8 cellular contexts compared by ENCODE assay signal in the genomic region with DNA sequence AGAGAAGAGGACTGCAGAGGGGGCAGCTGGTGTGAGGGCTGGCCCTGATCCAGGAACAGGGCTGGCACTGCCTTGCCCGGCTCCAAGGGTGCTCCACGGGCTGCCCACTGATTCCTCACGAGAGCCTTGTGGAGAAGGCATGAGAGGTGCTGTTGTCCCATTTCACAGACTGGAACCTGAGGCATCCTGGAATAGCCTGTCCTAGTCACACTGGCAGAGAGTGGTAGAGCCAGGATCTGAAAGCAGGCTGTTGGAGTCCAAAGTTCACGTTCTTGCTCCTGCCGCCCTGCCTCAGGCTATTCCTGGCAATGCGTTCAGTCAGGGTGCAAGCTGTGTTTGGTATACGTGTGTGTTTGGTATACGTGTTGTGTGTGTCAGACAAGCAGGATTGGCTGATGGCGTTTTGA. TPM values are rescaled to one million over a fixed set of nuclear protein-coding genes. Genes with fewer than 3 reads are reported as not detected.
DNase-seq lines count a peak whose midpoint lies in the region; ATAC-seq and TF ChIP-seq lines count a peak whose summit lies in the region.

No MANE protein-coding gene starts in this region.

- no peak overlapping the region for H4K91ac ChIP-seq in neuronal stem cell (ENCODE audit: low read depth, low read length, poor library complexity)

- no peak overlapping the region for H3K18ac ChIP-seq in neuronal stem cell (ENCODE audit: low read length)

- no peak overlapping the region for H2BK120ac ChIP-seq in neuronal stem cell (ENCODE audit: low read depth, low read length)

- no peak overlapping the region for H4K8ac ChIP-seq in neuronal stem cell (ENCODE audit: low read depth, low read length)

- no peak overlapping the region for H3K27ac ChIP-seq in DND-41 (ENCODE audit: low read length)
- H3K27ac ChIP-seq in coronary artery, result no peak overlapping the region
- no peak overlapping the region for H3K27ac ChIP-seq in neuronal stem cell (replicated peaks; ENCODE audit: low read length)
- no peak overlapping the region for H3K27ac ChIP-seq in testis

- no CpG with 5 or more reads among the region's 9 CpGs for WGBS in neuronal stem cell (ENCODE audit: extremely low coverage in 2 of 2, insufficient read length in 2 of 2, insufficient replicate concordance in 1 of 2), 2 donors
- 75 to 77% methylated on average over 6 to 9 of the region's 9 CpGs for WGBS in testis, 2 donors

- no peak overlapping the region for H3K14ac ChIP-seq in neuronal stem cell (ENCODE audit: low read length)

- intact Hi-C loops in testis (cut with DNase I; ENCODE audit: low total_unique reads), result no loop called here

- peaks cover 61% of the 10 kb centered on the region for H3K36me3 ChIP-seq in DND-41 (ENCODE audit: insufficient read depth, low read length)
- H3K36me3 ChIP-seq in NT2/D1 (ENCODE audit: insufficient read depth, insufficient read length, low read length), result peaks cover 72% of the 10 kb centered on the region
- H3K36me3 ChIP-seq in neuronal stem cell (replicated peaks in 1 of 2; ENCODE audit: control insufficient read depth in 2 of 2, insufficient read depth in 2 of 2, low read length in 2 of 2), result peaks cover 48 to 69% of the 10 kb centered on the region in 2 donors
- H3K36me3 ChIP-seq in testis (ENCODE audit: low read depth, missing control alignments), result no peaks in the 10 kb centered on the region

- H2BK5ac ChIP-seq in neuronal stem cell (ENCODE audit: low read length), result no peak overlapping the region

- H4K20me1 ChIP-seq in DND-41 (ENCODE audit: insufficient read depth, low read length), result peaks cover 38% of the 10 kb centered on the region

- H3K4me2 ChIP-seq in DND-41 (ENCODE audit: insufficient read depth, low read length) (peak overlapping the region; percentile 94), neuronal stem cell (ENCODE audit: insufficient read depth, low read length, poor library complexity, severe bottlenecking) (no peak overlapping the region)

- no peak for ATAC-seq in DND-41 (ENCODE audit: insufficient read depth, low read depth)

- no peak overlapping the region for H2BK12ac ChIP-seq in neuronal stem cell (ENCODE audit: low read length)

- H3K79me1 ChIP-seq in neuronal stem cell (ENCODE audit: low read depth, low read length), result peaks cover 36% of the 10 kb centered on the region

- peak overlapping the region; percentile 68; the same call in 1 of the 2 replicates for H3K9ac ChIP-seq in DND-41 (ENCODE audit: low read depth, low read length)
- peak overlapping the region; percentile 85 for H3K9ac ChIP-seq in NT2/D1 (ENCODE audit: insufficient read length, low read depth)
- peak overlapping the region; percentile 45 for H3K9ac ChIP-seq in neuronal stem cell (ENCODE audit: low read depth, low read length, poor library complexity)

- H3K4me3 ChIP-seq in DND-41 (ENCODE audit: low read depth in 1 of 2, low read length in 2 of 2) (peak overlapping the region in 1 of 2 experiments; percentile 96; a peak in 2 of 4 replicates), NT2/D1 (ENCODE audit: insufficient read length, low read depth) (no peak overlapping the region), coronary artery (peak overlapping the region; percentile 0), neuronal stem cell (ENCODE audit: low read length in 2 of 2) (peak overlapping the region in 1 of 2 donors; percentile 22), testis (no peak overlapping the region)

- H3K4ac ChIP-seq in neuronal stem cell (ENCODE audit: low read length), result no peak overlapping the region

- no peak overlapping the region for H2AK5ac ChIP-seq in neuronal stem cell (ENCODE audit: low read depth, low read length)

- H3K27me3 ChIP-seq in DND-41 (ENCODE audit: insufficient read depth, low read length, poor library complexity) (no peaks in the 10 kb centered on the region), NT2/D1 (ENCODE audit: insufficient read depth, insufficient read length) (no peaks in the 10 kb centered on the region), neuronal stem cell (ENCODE audit: control insufficient read depth in 3 of 3, insufficient read depth in 3 of 3, low read depth in 1 of 3, low read length in 3 of 3) (no peaks in the 10 kb centered on the region), testis (no peaks in the 10 kb centered on the region)

- H3K9me3 ChIP-seq in DND-41 (ENCODE audit: insufficient read depth, low read length, severe bottlenecking) (no peaks in the 10 kb centered on the region), NT2/D1 (ENCODE audit: insufficient read depth, low read length) (no peaks in the 10 kb centered on the region), neuronal stem cell (replicated peaks in 1 of 2; ENCODE audit: control insufficient read depth in 2 of 2, insufficient read depth in 1 of 2, low read depth in 1 of 2, low read length in 2 of 2) (peaks cover 0 to 2% of the 10 kb centered on the region in 2 donors), testis (no peaks in the 10 kb centered on the region)

- H3K4me1 ChIP-seq in DND-41 (ENCODE audit: insufficient read depth, low read length), result peaks cover 34% of the 10 kb centered on the region
- H3K4me1 ChIP-seq in NT2/D1 (ENCODE audit: insufficient read depth, insufficient read length), result peaks cover 4% of the 10 kb centered on the region
- H3K4me1 ChIP-seq in neuronal stem cell (ENCODE audit: control insufficient read depth in 2 of 2, insufficient read depth in 1 of 2, low read depth in 1 of 2, low read length in 2 of 2), result peaks cover 11 to 13% of the 10 kb centered on the region in 2 donors
- peaks cover 25% of the 10 kb centered on the region for H3K4me1 ChIP-seq in testis

- H2BK15ac ChIP-seq in neuronal stem cell (ENCODE audit: low read length), result no peak overlapping the region

- no peak for DNase-seq in DND-41
- DNase-seq in NT2/D1 (ENCODE audit: low read depth, low spot score), result no peak
- no peak for DNase-seq in coronary artery (ENCODE audit: low spot score)
- no peak for DNase-seq in neuronal stem cell (ENCODE audit: low spot score)
- DNase-seq in testis, result no peak
- DNase-seq in central memory CD4-positive, alpha-beta T cell, result no peak
- no peak for DNase-seq in NCI-H446 treated with DMSO at 0.1 percent for 48 hours (lab: John Stamatoyannopoulos, UW)
- no peak for DNase-seq in AG08395 (ENCODE audit: low spot score)

- H2AFZ ChIP-seq in DND-41 (ENCODE audit: low read depth, low read length) (no peak overlapping the region), neuronal stem cell (ENCODE audit: low read length) (no peak overlapping the region)

- H3K79me2 ChIP-seq in DND-41 (ENCODE audit: insufficient read depth, low read length), result peaks cover 66% of the 10 kb centered on the region

- no peak for TF ChIP-seq POLR2A in testis (IDR thresholded peaks at IDR 0.05)

- no peak overlapping the region for H3K23ac ChIP-seq in neuronal stem cell (ENCODE audit: low read depth, low read length, poor library complexity)

- TF ChIP-seq CTCF in DND-41 (IDR thresholded peaks at IDR 0.05; ENCODE audit: borderline replicate concordance, extremely low read depth, low read length, poor library complexity, severe bottlenecking) (no peak), coronary artery (IDR thresholded peaks at IDR 0.05) (no peak), testis (IDR thresholded peaks at IDR 0.05) (no peak)

RNA-seq across cellular contexts. Expression of a gene that starts 1.8 kb away (rescaled TPM):
- 63.2 TPM for polyA plus RNA-seq in neuronal stem cell (2013, experiment 1 of 2)
- 64.3 TPM for polyA plus RNA-seq in neuronal stem cell (2013, experiment 2 of 2)
- total RNA-seq in testis, result 100 to 1,000 TPM in 1 of 2 donors, 10 to 100 TPM in 1; 89.9 to 104 TPM
- polyA plus RNA-seq in testis (ENCODE audit: insufficient read depth, low read depth, low replicate concordance), result 262 TPM

RNA-seq across cellular contexts. Expression of a gene that starts 2.1 kb away (rescaled TPM):
- 7.1 TPM for polyA plus RNA-seq in neuronal stem cell (2013, experiment 1 of 2)
- polyA plus RNA-seq in neuronal stem cell (2013, experiment 2 of 2), result 7.9 TPM
- 10 to 100 TPM; 30.4 to 34.5 TPM for total RNA-seq in testis
- polyA plus RNA-seq in testis (ENCODE audit: insufficient read depth, low read depth, low replicate concordance), result 30.9 TPM

RNA-seq across cellular contexts. Expression of a gene that starts 18.9 kb away (rescaled TPM):
- 12.4 TPM for polyA plus RNA-seq in neuronal stem cell (2013, experiment 1 of 2)
- 12.5 TPM for polyA plus RNA-seq in neuronal stem cell (2013, experiment 2 of 2)
- 10 to 100 TPM; 50.4 to 52.8 TPM for total RNA-seq in testis
- 49.5 TPM for polyA plus RNA-seq in testis (ENCODE audit: insufficient read depth, low read depth, low replicate concordance)
